7 cellular contexts compared by ENCODE assay signal in the genomic region with DNA sequence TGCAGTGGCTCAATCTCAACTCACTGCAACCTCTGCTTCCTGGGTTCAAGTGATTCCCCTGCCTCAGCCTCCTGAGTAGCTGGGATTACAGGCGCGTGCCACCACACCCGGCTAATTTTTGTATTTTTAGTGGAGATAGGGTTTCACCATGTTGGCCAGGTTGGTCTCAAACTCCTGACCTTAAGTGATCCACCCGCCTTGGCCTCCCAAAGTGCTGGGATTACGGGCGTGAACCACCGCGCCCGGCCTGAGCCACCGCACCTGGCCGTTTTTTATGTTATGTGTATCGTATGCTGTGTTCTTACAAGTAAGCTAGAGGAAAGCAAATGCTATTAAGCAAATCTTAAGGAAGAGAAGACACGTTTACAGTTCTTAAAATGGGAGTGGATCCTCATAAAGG.
DNase-seq lines count a peak whose midpoint lies in the region; ATAC-seq and TF ChIP-seq lines count a peak whose summit lies in the region.
"Not testable (repeated sequence)": the region's sequence is repeated elsewhere in the genome, so short reads cannot be mapped to it uniquely, and the experiment has no call there.

No MANE protein-coding gene starts in this region.

- POLR2A ChIA-PET in HEK293 (lab: Yijun Ruan, JAX), result not testable (repeated sequence)
- POLR2A ChIA-PET in activated CD4-positive, alpha-beta T cell treated with anti-CD3 and anti-CD28 coated beads for 36 hours (lab: Charles Lee), result interaction anchor here (0.6 kb wide), 1 partner anchor 106 kb away, joined by 6 read pairs; no protein-coding TSS in a partner anchor
- POLR2A ChIA-PET in activated naive CD8-positive, alpha-beta T cell treated with anti-CD3 and anti-CD28 coated beads, Interleukin-2, amount 10 ng/mL, durations not matched to agents 7 days and 5 days (lab: Charles Lee), result interaction anchor here (1.2 kb wide), 1 partner anchor 12 kb away, joined by 5 read pairs; no protein-coding TSS in a partner anchor

- not testable (repeated sequence) for H3K36me3 ChIP-seq in HEK293 (ENCODE audit: control insufficient read depth in 2 of 2, insufficient read depth in 1 of 2, low read length in 2 of 2)

- H3K27ac Mint-ChIP-seq in activated CD4-positive, alpha-beta T cell treated with anti-CD3 and anti-CD28 coated beads for 36 hours, result peak overlapping the region; percentile 33
- H3K27ac Mint-ChIP-seq in activated T-helper 2 cell treated with anti-CD3 and anti-CD28 coated beads, Interferon-gamma antibody, Interleukin-2, Interleukin-4, amounts not matched to agents 10 μg/mL and 5 μg/mL and 100 μg/mL, durations not matched to agents 14 hours and 24 hours and 36 hours, result peak overlapping the region; percentile 21
- peak overlapping the region; percentile 63 for H3K27ac Mint-ChIP-seq in activated naive CD8-positive, alpha-beta T cell treated with anti-CD3 and anti-CD28 coated beads, Interleukin-2, amount 10 ng/mL, durations not matched to agents 7 days and 5 days
- peak overlapping the region; percentile 52 for H3K27ac Mint-ChIP-seq in stimulated activated naive B cell treated with anti-CD40 and anti-IgM and Interleukin-4, amounts not matched to agents 10 μg/mL and 1 μg/mL and 100 μg/mL, for 72 hours

- peaks cover 25% of the 10 kb centered on the region for H3K4me1 Mint-ChIP-seq in activated CD4-positive, alpha-beta T cell treated with anti-CD3 and anti-CD28 coated beads for 36 hours
- H3K4me1 Mint-ChIP-seq in activated T-helper 2 cell treated with anti-CD3 and anti-CD28 coated beads, Interferon-gamma antibody, Interleukin-2, Interleukin-4, amounts not matched to agents 10 μg/mL and 5 μg/mL and 100 μg/mL, durations not matched to agents 14 hours and 24 hours and 36 hours (ENCODE audit: low read depth), result peaks cover 20% of the 10 kb centered on the region
- peaks cover 14% of the 10 kb centered on the region for H3K4me1 Mint-ChIP-seq in activated naive CD8-positive, alpha-beta T cell treated with anti-CD3 and anti-CD28 coated beads, Interleukin-2, amount 10 ng/mL, durations not matched to agents 7 days and 5 days
- H3K4me1 Mint-ChIP-seq in stimulated activated naive B cell treated with anti-CD40 and anti-IgM and Interleukin-4, amounts not matched to agents 10 μg/mL and 1 μg/mL and 100 μg/mL, for 72 hours, result not testable (repeated sequence)

- not testable (repeated sequence) for ATAC-seq in activated CD4-positive, alpha-beta T cell treated with anti-CD3 and anti-CD28 coated beads for 36 hours; activated naive CD8-positive, alpha-beta T cell treated with anti-CD3 and anti-CD28 coated beads, Interleukin-2, amount 10 ng/mL, durations not matched to agents 7 days and 5 days (ENCODE audit: low read depth); stimulated activated naive B cell treated with anti-CD40 and anti-IgM and Interleukin-4, amounts not matched to agents 10 μg/mL and 1 μg/mL and 100 μg/mL, for 72 hours (replicated peaks)

- CTCF ChIA-PET in HEK293 (lab: Yijun Ruan, JAX); activated CD4-positive, alpha-beta T cell treated with anti-CD3 and anti-CD28 coated beads for 36 hours (lab: Charles Lee): not testable (repeated sequence)

- TF ChIP-seq CTCF in HEK293 (tag by site-specific recombination; IDR thresholded peaks at IDR 0.05), result not testable (repeated sequence)

- not testable (repeated sequence) for H3K4me3 Mint-ChIP-seq in activated CD4-positive, alpha-beta T cell treated with anti-CD3 and anti-CD28 coated beads for 36 hours; activated T-helper 2 cell treated with anti-CD3 and anti-CD28 coated beads, Interferon-gamma antibody, Interleukin-2, Interleukin-4, amounts not matched to agents 10 μg/mL and 5 μg/mL and 100 μg/mL, durations not matched to agents 14 hours and 24 hours and 36 hours (ENCODE audit: low read depth); stimulated activated naive B cell treated with anti-CD40 and anti-IgM and Interleukin-4, amounts not matched to agents 10 μg/mL and 1 μg/mL and 100 μg/mL, for 72 hours
- H3K4me3 Mint-ChIP-seq in activated naive CD8-positive, alpha-beta T cell treated with anti-CD3 and anti-CD28 coated beads, Interleukin-2, amount 10 ng/mL, durations not matched to agents 7 days and 5 days, result peak overlapping the region; percentile 3

- not testable (repeated sequence) for H3K9me3 Mint-ChIP-seq in activated CD4-positive, alpha-beta T cell treated with anti-CD3 and anti-CD28 coated beads for 36 hours (ENCODE audit: low read depth); stimulated activated naive B cell treated with anti-CD40 and anti-IgM and Interleukin-4, amounts not matched to agents 10 μg/mL and 1 μg/mL and 100 μg/mL, for 72 hours
- H3K9me3 Mint-ChIP-seq in activated T-helper 2 cell treated with anti-CD3 and anti-CD28 coated beads, Interferon-gamma antibody, Interleukin-2, Interleukin-4, amounts not matched to agents 10 μg/mL and 5 μg/mL and 100 μg/mL, durations not matched to agents 14 hours and 24 hours and 36 hours, result peaks cover 14% of the 10 kb centered on the region
- H3K9me3 Mint-ChIP-seq in activated naive CD8-positive, alpha-beta T cell treated with anti-CD3 and anti-CD28 coated beads, Interleukin-2, amount 10 ng/mL, durations not matched to agents 7 days and 5 days, result peaks cover 11% of the 10 kb centered on the region

- H3K27me3 Mint-ChIP-seq in activated CD4-positive, alpha-beta T cell treated with anti-CD3 and anti-CD28 coated beads for 36 hours; activated T-helper 2 cell treated with anti-CD3 and anti-CD28 coated beads, Interferon-gamma antibody, Interleukin-2, Interleukin-4, amounts not matched to agents 10 μg/mL and 5 μg/mL and 100 μg/mL, durations not matched to agents 14 hours and 24 hours and 36 hours (ENCODE audit: low read depth); activated naive CD8-positive, alpha-beta T cell treated with anti-CD3 and anti-CD28 coated beads, Interleukin-2, amount 10 ng/mL, durations not matched to agents 7 days and 5 days; stimulated activated naive B cell treated with anti-CD40 and anti-IgM and Interleukin-4, amounts not matched to agents 10 μg/mL and 1 μg/mL and 100 μg/mL, for 72 hours: not testable (repeated sequence)

- not testable (repeated sequence) for H3K4me1 ChIP-seq in HEK293 (ENCODE audit: control insufficient read depth, insufficient read depth, low read length)

- intact Hi-C loops in activated CD4-positive, alpha-beta T cell treated with anti-CD3 and anti-CD28 coated beads for 36 hours (cut with DNase I, micrococcal nuclease), result not testable (repeated sequence)
- intact Hi-C loops in activated T-helper 2 cell treated with anti-CD3 and anti-CD28 coated beads, Interferon-gamma antibody, Interleukin-2, Interleukin-4, amounts not matched to agents 10 μg/mL and 5 μg/mL and 100 μg/mL, durations not matched to agents 14 hours and 24 hours and 36 hours (cut with micrococcal nuclease), result loop anchor here (2.0 kb wide), 1 partner anchor 16 kb away; no protein-coding TSS in a partner anchor

- not testable (repeated sequence) for H3K36me3 Mint-ChIP-seq in activated CD4-positive, alpha-beta T cell treated with anti-CD3 and anti-CD28 coated beads for 36 hours (ENCODE audit: low read depth); activated naive CD8-positive, alpha-beta T cell treated with anti-CD3 and anti-CD28 coated beads, Interleukin-2, amount 10 ng/mL, durations not matched to agents 7 days and 5 days; stimulated activated naive B cell treated with anti-CD40 and anti-IgM and Interleukin-4, amounts not matched to agents 10 μg/mL and 1 μg/mL and 100 μg/mL, for 72 hours
- H3K36me3 Mint-ChIP-seq in activated T-helper 2 cell treated with anti-CD3 and anti-CD28 coated beads, Interferon-gamma antibody, Interleukin-2, Interleukin-4, amounts not matched to agents 10 μg/mL and 5 μg/mL and 100 μg/mL, durations not matched to agents 14 hours and 24 hours and 36 hours (ENCODE audit: low read depth), result peaks cover 16% of the 10 kb centered on the region

- not testable (repeated sequence) for H3K9me3 ChIP-seq in HEK293 (ENCODE audit: control insufficient read depth, insufficient read depth, low read depth, low read length)

- not testable (repeated sequence) for H3K4me3 ChIP-seq in HEK293 (ENCODE audit: low read depth, low read length)

- not testable (repeated sequence) for DNase-seq in activated CD4-positive, alpha-beta T cell treated with anti-CD3 and anti-CD28 coated beads for 36 hours; activated T-helper 2 cell treated with anti-CD3 and anti-CD28 coated beads, Interferon-gamma antibody, Interleukin-2, Interleukin-4, amounts not matched to agents 10 μg/mL and 5 μg/mL and 100 μg/mL, durations not matched to agents 14 hours and 24 hours and 36 hours (ENCODE audit: low spot score); activated naive CD8-positive, alpha-beta T cell treated with anti-CD3 and anti-CD28 coated beads, Interleukin-2, amount 10 ng/mL, durations not matched to agents 7 days and 5 days; stimulated activated naive B cell treated with anti-CD40 and anti-IgM and Interleukin-4, amounts not matched to agents 10 μg/mL and 1 μg/mL and 100 μg/mL, for 72 hours
- peak; percentile 26 for DNase-seq in activated CD8-positive, alpha-beta memory T cell treated with anti-CD3 and anti-CD28 coated beads, Interleukin-2, amount 50 U/mL, for 48 hours
- DNase-seq in mesenteric fat pad (ENCODE audit: low spot score), result peak; percentile 43

- H3K27ac ChIP-seq in HEK293 (ENCODE audit: extremely low read depth, low read depth, low read length), result not testable (repeated sequence)

TF ChIP-seq in HEK293, 187 proteins besides CTCF, POLR2A, EP300 and RAD21:
- 0 out of 2 replicates have a peak, but pooled peaks have one; percentile 30 for TF ChIP-seq KLF1 (tag by site-specific recombination; IDR thresholded peaks at IDR 0.05)
